1 cellular context compared by ENCODE assay signal in genomic region chr16:10895053-10895946, GRCh38.
TF ChIP-seq lines count a peak whose summit lies in the region.

No MANE protein-coding gene starts in this region.

TF ChIP-seq in HepG2, 621 proteins besides CTCF, POLR2A, EP300 and RAD21 (continued from another document and continues in another):
- TF ChIP-seq ZNF235 (CRISPR knock-in tag; IDR thresholded peaks at IDR 0.05; ENCODE audit: borderline replicate concordance) (peak; percentile 82; the same call in 1 of the 2 replicates), ZMAT5 (CRISPR knock-in tag; IDR thresholded peaks at IDR 0.05; ENCODE audit: borderline replicate concordance, low read depth) (no peak), ZFP36L2 (CRISPR knock-in tag; IDR thresholded peaks at IDR 0.05) (peak; percentile 94), BCLAF1 (IDR thresholded peaks at IDR 0.05) (no peak), HOXA5 (CRISPR knock-in tag; IDR thresholded peaks at IDR 0.05) (peak; percentile 98), TOPORS (CRISPR knock-in tag; IDR thresholded peaks at IDR 0.05) (peak; percentile 73; the same call in 1 of the 2 replicates), ZNF354B (CRISPR knock-in tag; IDR thresholded peaks at IDR 0.05) (0 out of 2 replicates have a peak, but pooled peaks have one; percentile 4), ZNF619 (CRISPR knock-in tag; IDR thresholded peaks at IDR 0.05) (0 out of 2 replicates have a peak, but pooled peaks have one; percentile 66), ZNF770 (CRISPR knock-in tag; IDR thresholded peaks at IDR 0.05) (no peak), ZNF142 (CRISPR knock-in tag; IDR thresholded peaks at IDR 0.05) (peak; percentile 63; the same call in 1 of the 2 replicates), ZNF556 (CRISPR knock-in tag; IDR thresholded peaks at IDR 0.05; ENCODE audit: borderline replicate concordance) (no peak), ZNF562 (CRISPR knock-in tag; IDR thresholded peaks at IDR 0.05; ENCODE audit: borderline replicate concordance) (no peak), NR2C2 (CRISPR knock-in tag; IDR thresholded peaks at IDR 0.05; ENCODE audit: borderline replicate concordance) (no peak), ZBTB40 (IDR thresholded peaks at IDR 0.05) (no peak), ZBTB40 (CRISPR knock-in tag; IDR thresholded peaks at IDR 0.05) (peak; percentile 88), KLF11 (CRISPR knock-in tag; IDR thresholded peaks at IDR 0.05) (peak; percentile 98), SALL1 (CRISPR knock-in tag; IDR thresholded peaks at IDR 0.05) (peak; percentile 96), ZNF614 (CRISPR knock-in tag; IDR thresholded peaks at IDR 0.05; ENCODE audit: borderline replicate concordance) (0 out of 2 replicates have a peak, but pooled peaks have one; percentile 64), KDM5B (CRISPR knock-in tag; IDR thresholded peaks at IDR 0.05; ENCODE audit: borderline replicate concordance) (peak; percentile 94), ZNF24 (IDR thresholded peaks at IDR 0.05) (no peak), ZBTB39 (CRISPR knock-in tag; IDR thresholded peaks at IDR 0.05) (no peak), HOXA3 (CRISPR knock-in tag; IDR thresholded peaks at IDR 0.05) (peak; percentile 71), SRY (CRISPR knock-in tag; IDR thresholded peaks at IDR 0.05) (peak; percentile 98), HMG20B (CRISPR knock-in tag; conservative IDR thresholded peaks at IDR 0.05) (peak; percentile 73), SKI (IDR thresholded peaks at IDR 0.05; ENCODE audit: partially characterized antibody) (no peak), ZNF430 (CRISPR knock-in tag; IDR thresholded peaks at IDR 0.05) (peak; percentile 98), ZNF253 (CRISPR knock-in tag; IDR thresholded peaks at IDR 0.05; ENCODE audit: borderline replicate concordance) (0 out of 2 replicates have a peak, but pooled peaks have one; percentile 79), SALL2 (CRISPR knock-in tag; IDR thresholded peaks at IDR 0.05) (no peak), FIP1L1 (IDR thresholded peaks at IDR 0.05; ENCODE audit: borderline replicate concordance, insufficient read depth, low read depth, low read length) (no peak), GLMP (CRISPR knock-in tag; IDR thresholded peaks at IDR 0.05; ENCODE audit: borderline replicate concordance) (0 out of 2 replicates have a peak, but pooled peaks have one; percentile 67), GFI1 (CRISPR knock-in tag; IDR thresholded peaks at IDR 0.05; ENCODE audit: borderline replicate concordance) (0 out of 2 replicates have a peak, but pooled peaks have one; percentile 15), ZNF207 (IDR thresholded peaks at IDR 0.05; ENCODE audit: borderline replicate concordance) (no peak), ZSCAN22 (CRISPR knock-in tag; IDR thresholded peaks at IDR 0.05) (no peak; the same call in 1 of the 2 replicates), ZNF10 (CRISPR knock-in tag; IDR thresholded peaks at IDR 0.05; ENCODE audit: borderline replicate concordance, low read depth) (no peak), ZFYVE20 (CRISPR knock-in tag; IDR thresholded peaks at IDR 0.05; ENCODE audit: borderline replicate concordance, low read depth) (peak; percentile 95; the same call in 1 of the 2 replicates)
